In the genomic region with DNA sequence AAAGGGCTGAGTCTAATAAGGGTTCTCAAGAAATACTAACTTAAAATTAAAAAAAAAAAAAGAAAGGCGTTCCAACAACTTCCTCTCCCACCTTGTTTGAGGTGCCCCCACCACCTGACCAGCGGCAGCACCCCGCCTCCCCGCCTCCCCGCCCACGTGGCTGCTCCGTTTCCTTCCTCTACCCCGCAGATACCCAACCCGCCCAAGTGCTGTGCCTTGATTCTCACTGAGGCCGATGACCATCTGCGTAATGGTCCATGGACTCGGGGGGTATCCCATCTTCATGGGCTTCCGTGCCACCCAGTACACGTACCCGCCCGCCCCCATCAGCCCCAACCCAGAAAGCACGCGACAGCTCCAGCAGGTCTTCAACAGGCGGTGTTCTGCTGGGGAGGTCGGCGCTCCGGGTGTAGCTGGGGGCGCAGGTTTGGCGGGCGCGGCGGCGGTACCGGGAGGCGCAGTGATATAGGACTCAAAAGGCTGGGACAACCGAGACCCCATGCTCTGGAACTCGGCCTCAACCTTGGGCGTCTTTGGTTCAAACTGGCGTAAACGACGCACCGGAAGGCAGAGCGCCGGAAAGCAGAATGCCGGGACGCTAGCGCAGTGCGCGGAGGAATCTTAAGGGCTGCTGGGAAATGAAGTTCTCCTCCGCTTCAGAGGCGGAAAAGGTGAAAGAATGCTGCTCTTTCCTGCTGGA, we compare ENCODE assay signal across 1 cellular context.
TF ChIP-seq lines count a peak whose summit lies in the region.

A gene with protein sequence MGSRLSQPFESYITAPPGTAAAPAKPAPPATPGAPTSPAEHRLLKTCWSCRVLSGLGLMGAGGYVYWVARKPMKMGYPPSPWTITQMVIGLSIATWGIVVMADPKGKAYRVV (minus strand): TSS at position 545 of the 700 bp plus-strand sequence. CDS start 44 bp downstream, at position 501.

TF ChIP-seq in HepG2, 621 proteins besides CTCF, POLR2A, EP300 and RAD21 (continued from another document and continues in another):
- TF ChIP-seq, protein P1, sequence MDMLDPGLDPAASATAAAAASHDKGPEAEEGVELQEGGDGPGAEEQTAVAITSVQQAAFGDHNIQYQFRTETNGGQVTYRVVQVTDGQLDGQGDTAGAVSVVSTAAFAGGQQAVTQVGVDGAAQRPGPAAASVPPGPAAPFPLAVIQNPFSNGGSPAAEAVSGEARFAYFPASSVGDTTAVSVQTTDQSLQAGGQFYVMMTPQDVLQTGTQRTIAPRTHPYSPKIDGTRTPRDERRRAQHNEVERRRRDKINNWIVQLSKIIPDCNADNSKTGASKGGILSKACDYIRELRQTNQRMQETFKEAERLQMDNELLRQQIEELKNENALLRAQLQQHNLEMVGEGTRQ (IDR thresholded peaks at IDR 0.05; ENCODE audit: low read depth, low read length), result no peak
- TF ChIP-seq, protein P1 (CRISPR knock-in tag; IDR thresholded peaks at IDR 0.05; ENCODE audit: borderline replicate concordance), result no peak
- TF ChIP-seq KLF13 (CRISPR knock-in tag; IDR thresholded peaks at IDR 0.05) (no peak), ZNF350 (CRISPR knock-in tag; IDR thresholded peaks at IDR 0.05; ENCODE audit: borderline replicate concordance, low read depth) (no peak; the same call in 1 of the 2 replicates), ZNF282 (IDR thresholded peaks at IDR 0.05; ENCODE audit: partially characterized antibody) (no peak), PRPF4 (IDR thresholded peaks at IDR 0.05; ENCODE audit: low read depth, low read length, poor library complexity, severe bottlenecking) (no peak), SRF (IDR thresholded peaks at IDR 0.05; ENCODE audit: low read depth, low read length) (no peak), ZNF652 (CRISPR knock-in tag; IDR thresholded peaks at IDR 0.05; ENCODE audit: borderline replicate concordance, low read depth) (no peak), SOX5 (CRISPR knock-in tag; IDR thresholded peaks at IDR 0.05; ENCODE audit: borderline replicate concordance) (peak; percentile 10; the same call in 1 of the 2 replicates), TCF7L2 (IDR thresholded peaks at IDR 0.05; ENCODE audit: low read depth, low read length) (no peak), LCORL (IDR thresholded peaks at IDR 0.05) (no peak), LCORL (CRISPR knock-in tag; IDR thresholded peaks at IDR 0.05) (peak; percentile 37; the same call in 1 of the 2 replicates), RFX3 (CRISPR knock-in tag; IDR thresholded peaks at IDR 0.05) (no peak), NFIC (IDR thresholded peaks at IDR 0.05; ENCODE audit: low read length) (no peak), ZNF225 (CRISPR knock-in tag; IDR thresholded peaks at IDR 0.05) (0 out of 2 replicates have a peak, but pooled peaks have one; percentile 68), FOXJ3 (CRISPR knock-in tag; IDR thresholded peaks at IDR 0.05; ENCODE audit: borderline replicate concordance) (no peak), TBP (CRISPR knock-in tag; IDR thresholded peaks at IDR 0.05) (no peak), ZNF766 (CRISPR knock-in tag; IDR thresholded peaks at IDR 0.05; ENCODE audit: borderline replicate concordance) (no peak), PHF5A (CRISPR knock-in tag; IDR thresholded peaks at IDR 0.05; ENCODE audit: low read depth, unreplicated experiment) (no peak), PHF21A (CRISPR knock-in tag; IDR thresholded peaks at IDR 0.05) (0 out of 2 replicates have a peak, but pooled peaks have one; percentile 24), GZF1 (CRISPR knock-in tag; IDR thresholded peaks at IDR 0.05) (no peak), JUNB (CRISPR knock-in tag; IDR thresholded peaks at IDR 0.05; ENCODE audit: borderline replicate concordance) (no peak), ISL2 (CRISPR knock-in tag; IDR thresholded peaks at IDR 0.05) (no peak), FOSL2 (CRISPR knock-in tag; IDR thresholded peaks at IDR 0.05) (peak; percentile 28; the same call in 1 of the 2 replicates), RAD51 (IDR thresholded peaks at IDR 0.05; ENCODE audit: borderline replicate concordance) (no peak), KAT2B (IDR thresholded peaks at IDR 0.05; ENCODE audit: borderline replicate concordance, low read depth, low read length) (no peak), ZBTB7A (CRISPR knock-in tag; IDR thresholded peaks at IDR 0.05) (no peak), ZNF605 (CRISPR knock-in tag; IDR thresholded peaks at IDR 0.05) (peak; percentile 76; the same call in 1 of the 2 replicates), ZNF616 (CRISPR knock-in tag; IDR thresholded peaks at IDR 0.05; ENCODE audit: low read depth) (no peak), HMG20A (CRISPR knock-in tag; IDR thresholded peaks at IDR 0.05; ENCODE audit: borderline replicate concordance) (no peak)
- TF ChIP-seq, protein P2, sequence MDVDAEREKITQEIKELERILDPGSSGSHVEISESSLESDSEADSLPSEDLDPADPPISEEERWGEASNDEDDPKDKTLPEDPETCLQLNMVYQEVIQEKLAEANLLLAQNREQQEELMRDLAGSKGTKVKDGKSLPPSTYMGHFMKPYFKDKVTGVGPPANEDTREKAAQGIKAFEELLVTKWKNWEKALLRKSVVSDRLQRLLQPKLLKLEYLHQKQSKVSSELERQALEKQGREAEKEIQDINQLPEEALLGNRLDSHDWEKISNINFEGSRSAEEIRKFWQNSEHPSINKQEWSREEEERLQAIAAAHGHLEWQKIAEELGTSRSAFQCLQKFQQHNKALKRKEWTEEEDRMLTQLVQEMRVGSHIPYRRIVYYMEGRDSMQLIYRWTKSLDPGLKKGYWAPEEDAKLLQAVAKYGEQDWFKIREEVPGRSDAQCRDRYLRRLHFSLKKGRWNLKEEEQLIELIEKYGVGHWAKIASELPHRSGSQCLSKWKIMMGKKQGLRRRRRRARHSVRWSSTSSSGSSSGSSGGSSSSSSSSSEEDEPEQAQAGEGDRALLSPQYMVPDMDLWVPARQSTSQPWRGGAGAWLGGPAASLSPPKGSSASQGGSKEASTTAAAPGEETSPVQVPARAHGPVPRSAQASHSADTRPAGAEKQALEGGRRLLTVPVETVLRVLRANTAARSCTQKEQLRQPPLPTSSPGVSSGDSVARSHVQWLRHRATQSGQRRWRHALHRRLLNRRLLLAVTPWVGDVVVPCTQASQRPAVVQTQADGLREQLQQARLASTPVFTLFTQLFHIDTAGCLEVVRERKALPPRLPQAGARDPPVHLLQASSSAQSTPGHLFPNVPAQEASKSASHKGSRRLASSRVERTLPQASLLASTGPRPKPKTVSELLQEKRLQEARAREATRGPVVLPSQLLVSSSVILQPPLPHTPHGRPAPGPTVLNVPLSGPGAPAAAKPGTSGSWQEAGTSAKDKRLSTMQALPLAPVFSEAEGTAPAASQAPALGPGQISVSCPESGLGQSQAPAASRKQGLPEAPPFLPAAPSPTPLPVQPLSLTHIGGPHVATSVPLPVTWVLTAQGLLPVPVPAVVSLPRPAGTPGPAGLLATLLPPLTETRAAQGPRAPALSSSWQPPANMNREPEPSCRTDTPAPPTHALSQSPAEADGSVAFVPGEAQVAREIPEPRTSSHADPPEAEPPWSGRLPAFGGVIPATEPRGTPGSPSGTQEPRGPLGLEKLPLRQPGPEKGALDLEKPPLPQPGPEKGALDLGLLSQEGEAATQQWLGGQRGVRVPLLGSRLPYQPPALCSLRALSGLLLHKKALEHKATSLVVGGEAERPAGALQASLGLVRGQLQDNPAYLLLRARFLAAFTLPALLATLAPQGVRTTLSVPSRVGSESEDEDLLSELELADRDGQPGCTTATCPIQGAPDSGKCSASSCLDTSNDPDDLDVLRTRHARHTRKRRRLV (CRISPR knock-in tag; IDR thresholded peaks at IDR 0.05), result no peak
- TF ChIP-seq, protein P3, sequence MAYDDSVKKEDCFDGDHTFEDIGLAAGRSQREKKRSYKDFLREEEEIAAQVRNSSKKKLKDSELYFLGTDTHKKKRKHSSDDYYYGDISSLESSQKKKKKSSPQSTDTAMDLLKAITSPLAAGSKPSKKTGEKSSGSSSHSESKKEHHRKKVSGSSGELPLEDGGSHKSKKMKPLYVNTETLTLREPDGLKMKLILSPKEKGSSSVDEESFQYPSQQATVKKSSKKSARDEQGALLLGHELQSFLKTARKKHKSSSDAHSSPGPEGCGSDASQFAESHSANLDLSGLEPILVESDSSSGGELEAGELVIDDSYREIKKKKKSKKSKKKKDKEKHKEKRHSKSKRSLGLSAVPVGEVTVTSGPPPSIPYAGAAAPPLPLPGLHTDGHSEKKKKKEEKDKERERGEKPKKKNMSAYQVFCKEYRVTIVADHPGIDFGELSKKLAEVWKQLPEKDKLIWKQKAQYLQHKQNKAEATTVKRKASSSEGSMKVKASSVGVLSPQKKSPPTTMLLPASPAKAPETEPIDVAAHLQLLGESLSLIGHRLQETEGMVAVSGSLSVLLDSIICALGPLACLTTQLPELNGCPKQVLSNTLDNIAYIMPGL (CRISPR knock-in tag; IDR thresholded peaks at IDR 0.05; ENCODE audit: borderline replicate concordance in 1 of 2, low read depth in 1 of 2), result peak in 1 of 2 experiments; percentile 66; a peak in 1 of 4 replicates
- TF ChIP-seq, protein P4, sequence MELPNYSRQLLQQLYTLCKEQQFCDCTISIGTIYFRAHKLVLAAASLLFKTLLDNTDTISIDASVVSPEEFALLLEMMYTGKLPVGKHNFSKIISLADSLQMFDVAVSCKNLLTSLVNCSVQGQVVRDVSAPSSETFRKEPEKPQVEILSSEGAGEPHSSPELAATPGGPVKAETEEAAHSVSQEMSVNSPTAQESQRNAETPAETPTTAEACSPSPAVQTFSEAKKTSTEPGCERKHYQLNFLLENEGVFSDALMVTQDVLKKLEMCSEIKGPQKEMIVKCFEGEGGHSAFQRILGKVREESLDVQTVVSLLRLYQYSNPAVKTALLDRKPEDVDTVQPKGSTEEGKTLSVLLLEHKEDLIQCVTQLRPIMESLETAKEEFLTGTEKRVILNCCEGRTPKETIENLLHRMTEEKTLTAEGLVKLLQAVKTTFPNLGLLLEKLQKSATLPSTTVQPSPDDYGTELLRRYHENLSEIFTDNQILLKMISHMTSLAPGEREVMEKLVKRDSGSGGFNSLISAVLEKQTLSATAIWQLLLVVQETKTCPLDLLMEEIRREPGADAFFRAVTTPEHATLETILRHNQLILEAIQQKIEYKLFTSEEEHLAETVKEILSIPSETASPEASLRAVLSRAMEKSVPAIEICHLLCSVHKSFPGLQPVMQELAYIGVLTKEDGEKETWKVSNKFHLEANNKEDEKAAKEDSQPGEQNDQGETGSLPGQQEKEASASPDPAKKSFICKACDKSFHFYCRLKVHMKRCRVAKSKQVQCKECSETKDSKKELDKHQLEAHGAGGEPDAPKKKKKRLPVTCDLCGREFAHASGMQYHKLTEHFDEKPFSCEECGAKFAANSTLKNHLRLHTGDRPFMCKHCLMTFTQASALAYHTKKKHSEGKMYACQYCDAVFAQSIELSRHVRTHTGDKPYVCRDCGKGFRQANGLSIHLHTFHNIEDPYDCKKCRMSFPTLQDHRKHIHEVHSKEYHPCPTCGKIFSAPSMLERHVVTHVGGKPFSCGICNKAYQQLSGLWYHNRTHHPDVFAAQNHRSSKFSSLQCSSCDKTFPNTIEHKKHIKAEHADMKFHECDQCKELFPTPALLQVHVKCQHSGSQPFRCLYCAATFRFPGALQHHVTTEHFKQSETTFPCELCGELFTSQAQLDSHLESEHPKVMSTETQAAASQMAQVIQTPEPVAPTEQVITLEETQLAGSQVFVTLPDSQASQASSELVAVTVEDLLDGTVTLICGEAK (IDR thresholded peaks at IDR 0.05), result no peak
- TF ChIP-seq, protein P4 (CRISPR knock-in tag; IDR thresholded peaks at IDR 0.05), result peak; percentile 68
- TF ChIP-seq, protein P5, sequence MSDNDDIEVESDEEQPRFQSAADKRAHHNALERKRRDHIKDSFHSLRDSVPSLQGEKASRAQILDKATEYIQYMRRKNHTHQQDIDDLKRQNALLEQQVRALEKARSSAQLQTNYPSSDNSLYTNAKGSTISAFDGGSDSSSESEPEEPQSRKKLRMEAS (IDR thresholded peaks at IDR 0.05), result peak; percentile 79
- TF ChIP-seq, protein P6, sequence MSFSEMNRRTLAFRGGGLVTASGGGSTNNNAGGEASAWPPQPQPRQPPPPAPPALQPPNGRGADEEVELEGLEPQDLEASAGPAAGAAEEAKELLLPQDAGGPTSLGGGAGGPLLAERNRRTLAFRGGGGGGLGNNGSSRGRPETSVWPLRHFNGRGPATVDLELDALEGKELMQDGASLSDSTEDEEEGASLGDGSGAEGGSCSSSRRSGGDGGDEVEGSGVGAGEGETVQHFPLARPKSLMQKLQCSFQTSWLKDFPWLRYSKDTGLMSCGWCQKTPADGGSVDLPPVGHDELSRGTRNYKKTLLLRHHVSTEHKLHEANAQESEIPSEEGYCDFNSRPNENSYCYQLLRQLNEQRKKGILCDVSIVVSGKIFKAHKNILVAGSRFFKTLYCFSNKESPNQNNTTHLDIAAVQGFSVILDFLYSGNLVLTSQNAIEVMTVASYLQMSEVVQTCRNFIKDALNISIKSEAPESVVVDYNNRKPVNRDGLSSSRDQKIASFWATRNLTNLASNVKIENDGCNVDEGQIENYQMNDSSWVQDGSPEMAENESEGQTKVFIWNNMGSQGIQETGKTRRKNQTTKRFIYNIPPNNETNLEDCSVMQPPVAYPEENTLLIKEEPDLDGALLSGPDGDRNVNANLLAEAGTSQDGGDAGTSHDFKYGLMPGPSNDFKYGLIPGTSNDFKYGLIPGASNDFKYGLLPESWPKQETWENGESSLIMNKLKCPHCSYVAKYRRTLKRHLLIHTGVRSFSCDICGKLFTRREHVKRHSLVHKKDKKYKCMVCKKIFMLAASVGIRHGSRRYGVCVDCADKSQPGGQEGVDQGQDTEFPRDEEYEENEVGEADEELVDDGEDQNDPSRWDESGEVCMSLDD (CRISPR knock-in tag; IDR thresholded peaks at IDR 0.05; ENCODE audit: borderline replicate concordance), result no peak
